ENCODE assay signal across 8 cellular contexts in the genomic region with DNA sequence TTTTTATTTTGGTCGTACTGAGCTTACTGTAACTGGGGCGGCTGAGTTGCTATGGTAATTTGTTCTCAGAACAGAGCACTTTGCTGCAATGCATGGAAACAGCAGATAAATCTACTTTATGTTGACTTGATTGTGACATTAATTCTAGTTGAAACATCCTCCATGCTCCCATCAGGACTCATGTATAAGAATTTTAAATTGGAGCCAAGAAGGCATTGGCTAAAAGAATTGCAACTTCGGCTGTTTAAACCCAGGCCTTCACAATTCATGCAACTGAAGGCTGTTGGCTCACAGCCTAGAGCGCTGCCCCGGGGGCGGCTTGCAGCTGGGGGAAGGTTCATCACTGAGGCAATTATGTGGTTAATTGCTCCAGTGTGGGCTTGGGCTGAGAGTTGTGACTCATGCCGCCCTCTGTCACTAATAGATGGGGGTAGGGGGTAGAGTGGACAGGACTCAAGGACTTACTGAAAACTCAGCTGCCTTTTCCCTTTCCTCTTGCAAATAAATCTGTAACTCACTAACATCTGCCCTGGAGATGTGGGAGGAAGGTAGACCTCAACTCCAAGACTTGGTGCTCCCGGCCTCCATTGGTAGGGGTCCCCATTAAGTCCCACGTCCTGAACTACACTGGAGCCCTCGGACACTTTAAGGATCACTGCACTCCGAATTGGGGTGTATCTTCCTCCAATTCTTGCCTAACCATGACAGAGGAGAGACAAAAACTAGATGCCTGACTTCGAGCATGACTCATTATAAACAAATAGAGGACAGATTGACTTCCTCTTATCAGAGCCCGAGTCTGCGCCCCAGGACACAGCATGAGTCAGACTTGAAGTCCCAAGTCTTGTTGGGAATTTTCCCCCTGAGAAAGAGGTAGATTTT. TPM values are rescaled to one million over a fixed set of nuclear protein-coding genes. Genes with fewer than 3 reads are reported as not detected.
DNase-seq lines count a peak whose midpoint lies in the region; ATAC-seq, FAIRE-seq and TF ChIP-seq lines count a peak whose summit lies in the region.

No MANE protein-coding gene starts in this region.

- peaks cover 30% of the 10 kb centered on the region for H3K4me1 ChIP-seq in astrocyte (ENCODE audit: insufficient read depth, low read length)

- FAIRE-seq in astrocyte (lab: Jason Lieb, UNC) = peak; percentile 80

- TF ChIP-seq CTCF in astrocyte (IDR thresholded peaks at IDR 0.05; ENCODE audit: insufficient read depth, low read depth, low read length) = no peak

- no peaks in the 10 kb centered on the region for H3K9me3 ChIP-seq in astrocyte (ENCODE audit: insufficient read depth, low read depth, low read length)
- H3K9me3 ChIP-seq in iPS-18c (ENCODE audit: control insufficient read depth, insufficient read depth, low read length) = no peaks in the 10 kb centered on the region

- peaks cover 2% of the 10 kb centered on the region for H3K36me3 Mint-ChIP-seq in astrocyte (ENCODE audit: low read depth, unreplicated experiment)

- H3K9me3 Mint-ChIP-seq in astrocyte (ENCODE audit: unreplicated experiment) = no peaks in the 10 kb centered on the region

- H3K9ac ChIP-seq in astrocyte (ENCODE audit: low read length) = peak overlapping the region; percentile 79

- peak; percentile 73 for DNase-seq in COR-L47 (lab: John Stamatoyannopoulos, UW)
- peak; percentile 80 for DNase-seq in NCI-H748 (lab: John Stamatoyannopoulos, UW; ENCODE audit: unreplicated experiment)
- peak; percentile 97 for DNase-seq in astrocyte (ENCODE audit: low read depth)
- DNase-seq in smooth muscle cell of the brain vasculature (ENCODE audit: low read depth, low spot score) = peak; percentile 76
- no peak for DNase-seq in cortex of kidney (lab: John Stamatoyannopoulos, UW)

- peaks cover 37% of the 10 kb centered on the region for H3K4me1 Mint-ChIP-seq in astrocyte (ENCODE audit: low read depth, unreplicated experiment)

- H3K4me2 ChIP-seq in astrocyte (ENCODE audit: low read length) = peak overlapping the region; percentile 88

- H3K27me3 Mint-ChIP-seq in astrocyte (ENCODE audit: low read depth, unreplicated experiment) = no peaks in the 10 kb centered on the region

- no peaks in the 10 kb centered on the region for H3K79me2 ChIP-seq in astrocyte (ENCODE audit: insufficient read depth, low read length)

- H4K20me1 ChIP-seq in astrocyte (ENCODE audit: insufficient read depth, low read length) = no peaks in the 10 kb centered on the region

- peak overlapping the region; percentile 81 for H2AFZ ChIP-seq in astrocyte (ENCODE audit: low read depth, low read length)

- H3K36me3 ChIP-seq in astrocyte (ENCODE audit: insufficient read depth, low read length) = no peaks in the 10 kb centered on the region

- H3K27ac ChIP-seq in astrocyte (ENCODE audit: low read depth, low read length) = peak overlapping the region; percentile 97

- H3K4me3 ChIP-seq in astrocyte (ENCODE audit: insufficient read depth, low read depth, low read length) = peak overlapping the region; percentile 55
- H3K4me3 ChIP-seq in iPS-18c (ENCODE audit: insufficient read depth, low read depth, low read length) = 0 out of 2 replicates have a peak overlapping the region, but pooled peaks have one; percentile 9

- H3K4me3 Mint-ChIP-seq in astrocyte (ENCODE audit: unreplicated experiment) = peak overlapping the region; percentile 4

- ATAC-seq in GM19025 (IDR thresholded peaks at IDR 0.05; ENCODE audit: low read depth, unreplicated experiment) (peak; percentile 64), HG03159 (IDR thresholded peaks at IDR 0.05; ENCODE audit: unreplicated experiment) (peak; percentile 77)

- peak overlapping the region; percentile 97 for H3K27ac Mint-ChIP-seq in astrocyte (ENCODE audit: unreplicated experiment)

- no peaks in the 10 kb centered on the region for H3K27me3 ChIP-seq in astrocyte (ENCODE audit: insufficient read depth, low read length)

RNA-seq across cellular contexts. Expression of a gene that starts 37.5 kb away (rescaled TPM):
- total RNA-seq in astrocyte = 13.9 and 15.6 TPM in 2 replicates
